ENCODE assay signal across 22 cellular contexts in genomic region chr10:89915021-89915420, GRCh38.
"Had no signal": no experiment of that assay in that cellular context is flagged by ENCODE, and none has a peak within 500 bp of the region (broad histone marks: within the 10 kb centered on the region; RNA-seq: fewer than 3 reads in every experiment).

No MANE protein-coding gene starts in this region.

- H3K36me3 Mint-ChIP-seq: immature natural killer cell; naive thymus-derived CD8-positive, alpha-beta T cell; stimulated activated effector memory CD8-positive, alpha-beta T cell treated with anti-CD3 and anti-CD28 coated beads, Interleukin-12 subunit alpha, Interleukin-12 subunit beta, amount 100 ng/mL, for 72 hours; type B pancreatic cell had no signal

- H3K4me3 Mint-ChIP-seq: endodermal cell; immature natural killer cell; naive thymus-derived CD8-positive, alpha-beta T cell; stimulated activated effector memory CD8-positive, alpha-beta T cell treated with anti-CD3 and anti-CD28 coated beads, Interleukin-12 subunit alpha, Interleukin-12 subunit beta, amount 100 ng/mL, for 72 hours; type B pancreatic cell had no signal

- FAIRE-seq: endothelial cell of umbilical vein, kidney, small intestine had no signal

- H3K27ac Mint-ChIP-seq: endodermal cell; immature natural killer cell; naive thymus-derived CD8-positive, alpha-beta T cell; stimulated activated effector memory CD8-positive, alpha-beta T cell treated with anti-CD3 and anti-CD28 coated beads, Interleukin-12 subunit alpha, Interleukin-12 subunit beta, amount 100 ng/mL, for 72 hours; type B pancreatic cell had no signal

- H3K9me3 Mint-ChIP-seq: endodermal cell; naive thymus-derived CD8-positive, alpha-beta T cell; stimulated activated effector memory CD8-positive, alpha-beta T cell treated with anti-CD3 and anti-CD28 coated beads, Interleukin-12 subunit alpha, Interleukin-12 subunit beta, amount 100 ng/mL, for 72 hours; type B pancreatic cell had no signal

- H3K4me1 ChIP-seq: suprapubic skin, thyroid gland, uterus had no signal

- H3K27me3 Mint-ChIP-seq: type B pancreatic cell had no signal

- H3K9me3 ChIP-seq: mucosa of descending colon, suprapubic skin, thyroid gland, uterus had no signal

- H3K4me1 Mint-ChIP-seq: immature natural killer cell; stimulated activated effector memory CD8-positive, alpha-beta T cell treated with anti-CD3 and anti-CD28 coated beads, Interleukin-12 subunit alpha, Interleukin-12 subunit beta, amount 100 ng/mL, for 72 hours had no signal

- H3K27me3 ChIP-seq: foreskin keratinocyte, suprapubic skin, thyroid gland, uterus had no signal

- H3K27ac ChIP-seq: coronary artery, foreskin keratinocyte, suprapubic skin, thyroid gland, uterus had no signal

- H3K4me3 ChIP-seq: coronary artery, mucosa of descending colon, suprapubic skin, thyroid gland, uterus had no signal

- DNase-seq: effector CD4-positive, alpha-beta T cell; endodermal cell; erythroblast; immature natural killer cell; kidney; left colon; left ventricle myocardium superior; mucosa of descending colon; naive thymus-derived CD8-positive, alpha-beta T cell; right cardiac atrium; small intestine; stimulated activated CD4-positive, alpha-beta T cell treated with anti-CD3 and anti-CD28 coated beads, Interleukin-4, amount 100 ng/mL, for 1 hour; stimulated activated CD8-positive, alpha-beta memory T cell treated with anti-CD3 and anti-CD28 coated beads, Interleukin-4, amount 100 ng/mL, for 48 hours; stimulated activated naive CD8-positive, alpha-beta T cell treated with anti-CD3 and anti-CD28 coated beads, Interleukin-15, Interleukin-2, amounts not matched to agents 100 U/mL and 50 U/mL, for 24 hours; thyroid gland; uterus had no signal

- H3K36me3 ChIP-seq: suprapubic skin, thyroid gland, uterus had no signal

- ATAC-seq: foreskin keratinocyte; left colon; left ventricle myocardium superior; mucosa of descending colon; naive thymus-derived CD8-positive, alpha-beta T cell; right cardiac atrium; stimulated activated effector memory CD8-positive, alpha-beta T cell treated with anti-CD3 and anti-CD28 coated beads, Interleukin-12 subunit alpha, Interleukin-12 subunit beta, amount 100 ng/mL, for 72 hours; stimulated activated naive CD8-positive, alpha-beta T cell treated with anti-CD3 and anti-CD28 coated beads, Interleukin-15, Interleukin-2, amounts not matched to agents 100 U/mL and 50 U/mL, for 24 hours had no signal
